In the genomic region with DNA sequence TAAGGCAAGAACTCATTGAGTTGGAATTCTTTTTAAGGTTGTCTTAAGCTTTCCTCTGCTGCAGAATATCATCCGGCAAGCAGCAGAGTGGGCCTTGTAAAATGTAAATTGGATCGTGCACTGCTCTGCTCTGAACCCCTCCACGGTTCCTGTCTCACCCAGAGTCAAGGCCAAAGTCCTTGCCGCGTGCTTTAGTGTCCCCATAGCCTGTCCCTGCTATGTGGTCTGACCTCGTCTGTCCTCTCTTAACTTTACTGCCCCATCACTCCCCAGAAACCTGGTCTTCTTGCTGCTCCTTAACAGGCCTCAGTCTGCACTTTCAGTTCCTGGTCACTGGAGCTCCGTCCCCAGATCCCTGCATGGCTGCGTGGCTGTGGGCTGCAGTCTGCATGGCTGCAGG, we compare ENCODE assay signal across 20 cellular contexts.
"Had no signal": no experiment of that assay in that cellular context is flagged by ENCODE, and none has a peak within 500 bp of the region (broad histone marks: within the 10 kb centered on the region; RNA-seq: fewer than 3 reads in every experiment).

No MANE protein-coding gene starts in this region.

- H3K9me3 ChIP-seq: gastrocnemius medialis, mucosa of descending colon, pancreas, psoas muscle, right lobe of liver, testis, upper lobe of right lung had no signal

- H3K27ac ChIP-seq: epithelial cell of prostate, esophagus muscularis mucosa, gastrocnemius medialis, pancreas, psoas muscle, right lobe of liver, testis, tibial nerve, upper lobe of right lung had no signal

- ATAC-seq: gastrocnemius medialis; mucosa of descending colon; naive thymus-derived CD8-positive, alpha-beta T cell; pancreas; psoas muscle; right lobe of liver; stimulated activated naive B cell treated with anti-CD40 and anti-IgM and Interleukin-4, amounts not matched to agents 10 μg/mL and 1 μg/mL and 100 μg/mL, for 72 hours; stimulated activated naive CD8-positive, alpha-beta T cell treated with anti-CD3 and anti-CD28 coated beads, Interleukin-15, amount 100 ng/mL, for 72 hours; upper lobe of right lung had no signal

- H3K36me3 ChIP-seq: esophagus muscularis mucosa, gastrocnemius medialis, pancreas, right lobe of liver, tibial nerve, upper lobe of right lung had no signal

- H3K4me1 ChIP-seq: gastrocnemius medialis, psoas muscle, right lobe of liver, testis, tibial nerve, upper lobe of right lung had no signal

- DNase-seq: effector memory CD4-positive, alpha-beta T cell; gastrocnemius medialis; hippocampal formation; kidney glomerular epithelial cell; mammary epithelial cell; mucosa of descending colon; naive thymus-derived CD8-positive, alpha-beta T cell; occipital lobe; pancreas; psoas muscle; retina; stimulated activated CD4-positive, alpha-beta T cell treated with anti-CD3 and anti-CD28 coated beads, Interleukin-4, amount 100 ng/mL, for 24 hours; stimulated activated naive B cell treated with anti-CD40 and anti-IgM and Interleukin-4, amounts not matched to agents 10 μg/mL and 1 μg/mL and 100 μg/mL, for 72 hours; stimulated activated naive CD8-positive, alpha-beta T cell treated with anti-CD3 and anti-CD28 coated beads, Interleukin-15, amount 100 ng/mL, for 72 hours; testis; upper lobe of right lung had no signal

- H3K27me3 ChIP-seq: gastrocnemius medialis, pancreas, right lobe of liver, testis, tibial nerve had no signal

- H3K4me3 ChIP-seq: esophagus muscularis mucosa, gastrocnemius medialis, mucosa of descending colon, pancreas, psoas muscle, right lobe of liver, testis, tibial nerve, upper lobe of right lung had no signal
